Comparison of ENCODE assay signal across 9 cellular contexts in the genomic region with DNA sequence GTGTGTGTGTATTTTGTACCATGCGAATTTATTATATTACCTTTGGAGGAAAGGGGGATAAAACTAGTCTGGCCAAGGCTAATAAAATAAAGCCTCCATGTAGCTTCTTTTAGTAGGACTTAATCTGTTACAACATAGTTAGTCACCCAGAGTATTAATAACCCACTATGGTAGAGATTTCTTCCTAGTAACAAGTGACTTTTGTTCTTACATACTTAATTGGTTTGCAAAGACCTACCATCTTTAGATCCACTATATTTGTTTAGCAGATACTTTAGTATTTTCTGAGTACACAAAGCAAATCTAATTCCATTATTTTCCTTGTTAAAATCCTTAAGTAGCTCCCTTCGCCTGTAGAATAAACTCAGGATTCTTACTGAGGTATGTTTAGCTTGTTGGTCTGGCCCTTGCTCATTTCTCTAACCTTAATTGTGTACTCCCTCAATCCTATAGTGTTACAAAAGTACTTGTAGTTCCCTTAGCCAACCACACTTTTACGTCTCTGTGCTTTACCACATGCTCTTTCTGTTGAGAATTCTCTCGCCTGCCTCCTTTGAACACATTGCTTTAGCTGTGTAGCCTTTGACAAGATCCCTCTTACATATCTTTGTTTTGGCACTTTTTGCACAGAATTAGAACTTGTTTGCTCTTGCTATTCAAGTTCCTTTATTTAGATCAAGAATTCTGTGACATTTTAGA. TPM values are rescaled to one million over a fixed set of nuclear protein-coding genes. Genes with fewer than 3 reads are reported as not detected.
DNase-seq lines count a peak whose midpoint lies in the region; ATAC-seq and TF ChIP-seq lines count a peak whose summit lies in the region.
"Had no signal": no experiment of that assay in that cellular context is flagged by ENCODE, and none has a peak within 500 bp of the region (broad histone marks: within the 10 kb centered on the region; RNA-seq: fewer than 3 reads in every experiment).

No MANE protein-coding gene starts in this region.

- H2BK120ac ChIP-seq in trophoblast cell (ENCODE audit: insufficient read depth, low read length, poor library complexity): no peak overlapping the region

- H3K27ac ChIP-seq in trophoblast cell (ENCODE audit: low read depth, low read length): no peak overlapping the region

- H2BK12ac ChIP-seq in trophoblast cell (ENCODE audit: low read length): no peak overlapping the region

- H3K36me3 Mint-ChIP-seq in Calu3 (ENCODE audit: insufficient read depth, unreplicated experiment): peaks cover 32% of the 10 kb centered on the region
- peaks cover 31% of the 10 kb centered on the region for H3K36me3 Mint-ChIP-seq in effector memory CD8-positive, alpha-beta T cell (ENCODE audit: insufficient read depth)
- H3K36me3 Mint-ChIP-seq in nephron progenitor cell (ENCODE audit: low read depth): peaks cover 31% of the 10 kb centered on the region
- peaks cover 29% of the 10 kb centered on the region for H3K36me3 Mint-ChIP-seq in activated CD4-positive, alpha-beta T cell treated with anti-CD3 and anti-CD28 coated beads, Interleukin-2, amount 10 ng/mL, durations not matched to agents 7 days and 5 days (ENCODE audit: low read depth)

- H3K27me3 Mint-ChIP-seq in Calu3 (ENCODE audit: unreplicated experiment): no peaks in the 10 kb centered on the region
- no peaks in the 10 kb centered on the region for H3K27me3 Mint-ChIP-seq in effector memory CD8-positive, alpha-beta T cell
- H3K27me3 Mint-ChIP-seq in nephron progenitor cell (ENCODE audit: low read depth, poor library complexity): no peaks in the 10 kb centered on the region
- no peaks in the 10 kb centered on the region for H3K27me3 Mint-ChIP-seq in activated CD4-positive, alpha-beta T cell treated with anti-CD3 and anti-CD28 coated beads, Interleukin-2, amount 10 ng/mL, durations not matched to agents 7 days and 5 days
- H3K27me3 Mint-ChIP-seq: activated CD4-positive, alpha-beta memory T cell treated with anti-CD3 and anti-CD28 coated beads, Interleukin-2, amount 10 ng/mL, durations not matched to agents 7 days and 5 days had no signal

- no peak overlapping the region for H3K4me2 ChIP-seq in trophoblast cell (ENCODE audit: low read length)

- H3K27me3 ChIP-seq in trophoblast cell (ENCODE audit: insufficient read depth, low read length): no peaks in the 10 kb centered on the region

- peak overlapping the region; percentile 38 for H3K27ac Mint-ChIP-seq in Calu3 (ENCODE audit: unreplicated experiment)
- peak overlapping the region; percentile 1 to 79 for H3K27ac Mint-ChIP-seq in effector memory CD8-positive, alpha-beta T cell
- H3K27ac Mint-ChIP-seq in nephron progenitor cell: peak overlapping the region; percentile 87
- no peak overlapping the region for H3K27ac Mint-ChIP-seq in activated CD4-positive, alpha-beta T cell treated with anti-CD3 and anti-CD28 coated beads, Interleukin-2, amount 10 ng/mL, durations not matched to agents 7 days and 5 days
- H3K27ac Mint-ChIP-seq: activated CD4-positive, alpha-beta memory T cell treated with anti-CD3 and anti-CD28 coated beads, Interleukin-2, amount 10 ng/mL, durations not matched to agents 7 days and 5 days had no signal

- H3K4me3 Mint-ChIP-seq in Calu3 (ENCODE audit: low read depth, unreplicated experiment) (peak overlapping the region; percentile 41), nephron progenitor cell (no peak overlapping the region)
- H3K4me3 Mint-ChIP-seq in effector memory CD8-positive, alpha-beta T cell: peak overlapping the region in 1 of 2 donors; percentile 67
- H3K4me3 Mint-ChIP-seq in activated CD4-positive, alpha-beta T cell treated with anti-CD3 and anti-CD28 coated beads, Interleukin-2, amount 10 ng/mL, durations not matched to agents 7 days and 5 days: no peak overlapping the region
- H3K4me3 Mint-ChIP-seq: activated CD4-positive, alpha-beta memory T cell treated with anti-CD3 and anti-CD28 coated beads, Interleukin-2, amount 10 ng/mL, durations not matched to agents 7 days and 5 days had no signal

- no TSS peak for BruUV-seq in Calu3 (replicated peaks; lab: Mats Ljungman, UMichigan)

- WGBS in trophoblast cell (ENCODE audit: extremely low coverage, insufficient coverage, insufficient read length): no CpG with 5 or more reads among the region's 4 CpGs

- no peaks in the 10 kb centered on the region for H3K79me1 ChIP-seq in trophoblast cell (ENCODE audit: low read length)

- no peak overlapping the region for H2BK5ac ChIP-seq in trophoblast cell (ENCODE audit: low read depth, low read length, poor library complexity)

- H3K9ac ChIP-seq in trophoblast cell (ENCODE audit: low read length): no peak overlapping the region

- intact Hi-C loops in Calu3 (cut with micrococcal nuclease; ENCODE audit: unreplicated experiment): loop anchor here (10.0 kb wide), 1 partner anchor 51 kb away; no protein-coding TSS in a partner anchor

- H3K14ac ChIP-seq in trophoblast cell (ENCODE audit: low read length): no peak overlapping the region

- no peak overlapping the region for H4K8ac ChIP-seq in trophoblast cell (ENCODE audit: low read depth, low read length)

- H3K23ac ChIP-seq in trophoblast cell (ENCODE audit: low read length): no peak overlapping the region

- no peak overlapping the region for H4K91ac ChIP-seq in trophoblast cell (ENCODE audit: low read depth, low read length)

- CTCF ChIA-PET in Calu3 (lab: Charles Lee) (interaction anchor here (0.6 to 1.6 kb wide), 3 partner anchors 24 to 77 kb away, joined by 3 to 5 read pairs (median 4); no protein-coding TSS in a partner anchor), HEK293T (lab: Yijun Ruan, JAX) (interaction anchor here (0.6 kb wide), 1 partner anchor 434 kb away, joined by 10 read pairs; no protein-coding TSS in a partner anchor)
- CTCF ChIA-PET in activated CD4-positive, alpha-beta T cell treated with anti-CD3 and anti-CD28 coated beads, Interleukin-2, amount 10 ng/mL, durations not matched to agents 7 days and 5 days (lab: Charles Lee): interaction anchor here (0.9 to 1.5 kb wide), 3 partner anchors 9 to 26 kb away, joined by 3 to 4 read pairs (median 3); no protein-coding TSS in a partner anchor

- no peak overlapping the region for H3K4ac ChIP-seq in trophoblast cell (ENCODE audit: low read depth, low read length)

- H3K36me3 ChIP-seq in trophoblast cell (ENCODE audit: control insufficient read depth in 1 of 2, insufficient read depth in 2 of 2, low read length in 2 of 2): peaks cover 6 to 11% of the 10 kb centered on the region in 2 experiments

- H3K9me3 ChIP-seq in trophoblast cell (ENCODE audit: insufficient read depth, low read depth, low read length): no peaks in the 10 kb centered on the region

- no peak overlapping the region for H3K18ac ChIP-seq in trophoblast cell (ENCODE audit: low read length)

- no peaks in the 10 kb centered on the region for H3K4me1 ChIP-seq in trophoblast cell (ENCODE audit: control insufficient read depth in 1 of 2, insufficient read depth in 2 of 2, low read length in 2 of 2)

- ATAC-seq in effector memory CD8-positive, alpha-beta T cell (replicated peaks): no peak

- no peak overlapping the region for H2AK5ac ChIP-seq in trophoblast cell (ENCODE audit: low read length)

- H2AFZ ChIP-seq in trophoblast cell (ENCODE audit: insufficient read depth, low read length, poor library complexity): no peak overlapping the region

- no peak for TF ChIP-seq CTCF in Calu3 (IDR thresholded peaks at IDR 0.05; ENCODE audit: unreplicated experiment)
- no peak for TF ChIP-seq CTCF in nephron progenitor cell (IDR thresholded peaks at IDR 0.05)

- no peak for DNase-seq in Calu3
- peak; percentile 38 for DNase-seq in MV-4-11 (lab: John Stamatoyannopoulos, UW)
- DNase-seq in effector memory CD8-positive, alpha-beta T cell: no peak
- no peak for DNase-seq in nephron progenitor cell
- no peak for DNase-seq in HEK293T (ENCODE audit: extremely low spot score)
- DNase-seq in trophoblast cell: no peak
- DNase-seq in NCI-H1417 treated with DMSO at 0.1 percent for 48 hours (lab: John Stamatoyannopoulos, UW): no peak
- no peak for DNase-seq in activated CD4-positive, alpha-beta T cell treated with anti-CD3 and anti-CD28 coated beads, Interleukin-2, amount 10 ng/mL, durations not matched to agents 7 days and 5 days
- DNase-seq: activated CD4-positive, alpha-beta memory T cell treated with anti-CD3 and anti-CD28 coated beads, Interleukin-2, amount 10 ng/mL, durations not matched to agents 7 days and 5 days had no signal

- no peak overlapping the region for H3K4me3 ChIP-seq in trophoblast cell (ENCODE audit: low read depth, low read length)

- H3K4me1 Mint-ChIP-seq in Calu3 (ENCODE audit: low read depth, unreplicated experiment) (peaks cover 21% of the 10 kb centered on the region), nephron progenitor cell (peaks cover 35% of the 10 kb centered on the region)
- peaks cover 22 to 46% of the 10 kb centered on the region in 2 donors for H3K4me1 Mint-ChIP-seq in effector memory CD8-positive, alpha-beta T cell (ENCODE audit: low read depth in 2 of 2)
- peaks cover 43% of the 10 kb centered on the region for H3K4me1 Mint-ChIP-seq in activated CD4-positive, alpha-beta T cell treated with anti-CD3 and anti-CD28 coated beads, Interleukin-2, amount 10 ng/mL, durations not matched to agents 7 days and 5 days

- no peak overlapping the region for H4K12ac ChIP-seq in trophoblast cell (ENCODE audit: low read depth, low read length)

- H3K9me3 Mint-ChIP-seq in Calu3 (ENCODE audit: low read depth, unreplicated experiment) (no peaks in the 10 kb centered on the region), nephron progenitor cell (no peaks in the 10 kb centered on the region)
- no peaks in the 10 kb centered on the region for H3K9me3 Mint-ChIP-seq in effector memory CD8-positive, alpha-beta T cell
- no peaks in the 10 kb centered on the region for H3K9me3 Mint-ChIP-seq in activated CD4-positive, alpha-beta T cell treated with anti-CD3 and anti-CD28 coated beads, Interleukin-2, amount 10 ng/mL, durations not matched to agents 7 days and 5 days
- H3K9me3 Mint-ChIP-seq: activated CD4-positive, alpha-beta memory T cell treated with anti-CD3 and anti-CD28 coated beads, Interleukin-2, amount 10 ng/mL, durations not matched to agents 7 days and 5 days had no signal

- POLR2A ChIA-PET in HEK293T (lab: Yijun Ruan, JAX): interaction anchor here (1.7 kb wide), 1 partner anchor 24 kb away, joined by 6 read pairs; a partner anchor contains a TSS
- POLR2A ChIA-PET in activated CD4-positive, alpha-beta T cell treated with anti-CD3 and anti-CD28 coated beads, Interleukin-2, amount 10 ng/mL, durations not matched to agents 7 days and 5 days (lab: Charles Lee): no interaction called here

- H3K79me2 ChIP-seq in trophoblast cell (ENCODE audit: control insufficient read depth, insufficient read depth, low read length, poor library complexity): peaks cover 8% of the 10 kb centered on the region

TF ChIP-seq in HEK293T, 16 proteins besides CTCF, POLR2A, EP300 and RAD21:
- no peak for TF ChIP-seq LEF1 (IDR thresholded peaks at IDR 0.05; ENCODE audit: borderline replicate concordance)

RNA-seq across cellular contexts. Expression of a gene that starts 23.6 kb away (rescaled TPM):
- total RNA-seq in Calu3 (2022): 187 and 212 TPM in 2 replicates
- polyA plus RNA-seq in trophoblast cell (2013): 234 and 254 TPM in 2 replicates
- total RNA-seq in activated CD4-positive, alpha-beta T cell treated with anti-CD3 and anti-CD28 coated beads, Interleukin-2, amount 10 ng/mL, durations not matched to agents 7 days and 5 days: 100 to 1,000 TPM; 135 to 140 TPM
